ENCODE assay signal across 10 cellular contexts in the genomic region with DNA sequence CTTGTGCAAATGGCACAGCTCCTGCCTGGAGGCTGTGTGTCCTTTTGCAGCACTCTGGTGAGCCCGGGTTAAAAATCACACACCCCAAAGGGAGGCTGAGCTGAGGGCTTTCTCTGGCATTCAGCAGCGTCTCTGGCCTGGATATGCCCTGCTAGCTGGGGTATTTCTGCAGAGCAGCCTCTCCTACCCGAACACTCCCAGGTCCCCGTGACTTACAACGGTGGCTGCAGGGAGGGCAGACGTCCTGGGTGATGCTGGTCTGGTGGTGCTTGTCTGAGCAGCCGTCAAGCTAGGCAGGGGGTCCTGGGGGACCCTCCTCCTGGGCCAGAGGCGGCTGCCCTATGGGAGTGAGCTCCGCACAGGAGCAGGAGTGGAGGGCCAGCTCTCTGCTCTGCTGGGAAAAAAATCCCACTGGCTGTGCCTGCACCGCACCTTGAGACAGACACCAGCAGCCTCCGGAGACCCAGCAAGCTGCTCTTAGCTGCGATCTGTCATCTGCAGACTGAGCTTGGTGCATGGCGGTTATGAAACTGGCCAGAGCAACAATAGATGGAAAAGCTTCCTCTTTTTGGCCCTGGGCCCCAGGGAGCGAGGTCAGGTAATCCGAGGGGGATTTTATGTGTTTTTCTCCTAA. TPM values are rescaled to one million over a fixed set of nuclear protein-coding genes. Genes with fewer than 3 reads are reported as not detected.
DNase-seq lines count a peak whose midpoint lies in the region; ATAC-seq, FAIRE-seq and TF ChIP-seq lines count a peak whose summit lies in the region.
"Had no signal": no experiment of that assay in that cellular context is flagged by ENCODE, and none has a peak within 500 bp of the region (broad histone marks: within the 10 kb centered on the region; RNA-seq: fewer than 3 reads in every experiment).

No MANE protein-coding gene starts in this region.

- BruUV-seq in K562 (replicated peaks; lab: Mats Ljungman, UMichigan): no TSS peak

- intact Hi-C loops in K562 (cut with micrococcal nuclease): no loop called here

- H3K4me3 Mint-ChIP-seq in IgD-negative memory B cell: peak overlapping the region; percentile 67 to 90 (median 80)
- peak overlapping the region; percentile 10 for H3K4me3 Mint-ChIP-seq in stimulated activated effector memory CD8-positive, alpha-beta T cell treated with anti-CD3 and anti-CD28 coated beads, Interleukin-12 subunit alpha, Interleukin-12 subunit beta, amount 100 ng/mL, for 72 hours

- CTCF ChIA-PET in K562 (lab: Yijun Ruan, JAX; ENCODE audit: low intra/inter-chr PET ratio): no interaction called here

- H3K4me2 ChIP-seq in K562 (ENCODE audit: insufficient read depth, low read length): no peak overlapping the region

- H3K27me3 ChIP-seq in K562 (ENCODE audit: control insufficient read depth in 2 of 2, insufficient read depth in 2 of 2, low read length in 2 of 2): no peaks in the 10 kb centered on the region
- no peaks in the 10 kb centered on the region for H3K27me3 ChIP-seq in effector memory CD4-positive, alpha-beta T cell (replicated peaks; ENCODE audit: control insufficient read depth, insufficient read depth, low read length, poor library complexity, severe bottlenecking)
- H3K27me3 ChIP-seq: SJSA1 had no signal

- H3K9me3 ChIP-seq in K562 (replicated peaks; ENCODE audit: control insufficient read depth, insufficient read depth, low read depth, low read length): no peaks in the 10 kb centered on the region
- H3K9me3 ChIP-seq in effector memory CD4-positive, alpha-beta T cell (ENCODE audit: control insufficient read depth, low read length): peaks cover 6% of the 10 kb centered on the region
- H3K9me3 ChIP-seq: SJSA1 had no signal

- H3K9me3 Mint-ChIP-seq in IgD-negative memory B cell: no peaks in the 10 kb centered on the region
- H3K9me3 Mint-ChIP-seq in stimulated activated effector memory CD8-positive, alpha-beta T cell treated with anti-CD3 and anti-CD28 coated beads, Interleukin-12 subunit alpha, Interleukin-12 subunit beta, amount 100 ng/mL, for 72 hours: peaks cover 6% of the 10 kb centered on the region

- H3K4me3 ChIP-seq in K562: no peak overlapping the region
- no peak overlapping the region for H3K4me3 ChIP-seq in effector memory CD4-positive, alpha-beta T cell (ENCODE audit: insufficient read depth, low read depth, low read length, poor library complexity, severe bottlenecking)
- H3K4me3 ChIP-seq: SJSA1 had no signal

- H3K4me1 ChIP-seq in K562 (replicated peaks in 1 of 2; ENCODE audit: control insufficient read depth in 2 of 2, insufficient read depth in 2 of 2, low read length in 2 of 2): peaks cover 0 to 5% of the 10 kb centered on the region in 2 experiments; a peak in 3 of 5 replicates
- peaks cover 6% of the 10 kb centered on the region for H3K4me1 ChIP-seq in effector memory CD4-positive, alpha-beta T cell (ENCODE audit: control insufficient read depth, insufficient read depth, low read length, poor library complexity, severe bottlenecking)
- H3K4me1 ChIP-seq: SJSA1 had no signal

- TF ChIP-seq POLR2A in K562 (conservative IDR thresholded peaks at IDR 0.05): no peak

- H3K36me3 Mint-ChIP-seq in IgD-negative memory B cell: peaks cover 10% of the 10 kb centered on the region
- H3K36me3 Mint-ChIP-seq in stimulated activated effector memory CD8-positive, alpha-beta T cell treated with anti-CD3 and anti-CD28 coated beads, Interleukin-12 subunit alpha, Interleukin-12 subunit beta, amount 100 ng/mL, for 72 hours: peaks cover 78% of the 10 kb centered on the region

- no peaks in the 10 kb centered on the region for H3K27me3 Mint-ChIP-seq in IgD-negative memory B cell

- no peaks in the 10 kb centered on the region for H3K79me2 ChIP-seq in K562 (ENCODE audit: control insufficient read depth, insufficient read depth, low read length)

- TF ChIP-seq EP300 in K562 (IDR thresholded peaks at IDR 0.05; ENCODE audit: low read length): no peak

- TF ChIP-seq RAD21 in K562 (CRISPR knock-in tag; conservative IDR thresholded peaks at IDR 0.05 in 1 of 2, IDR thresholded peaks at IDR 0.05 in 1 of 2): no peak

- DNase-seq in K562 (ENCODE audit: extremely low read depth in 1 of 4, low spot score in 3 of 4) (no peak), cerebellum (ENCODE audit: low spot score) (no peak), COLO668 (lab: John Stamatoyannopoulos, UW; ENCODE audit: unreplicated experiment) (no peak)
- no peak for DNase-seq in stimulated activated effector memory CD8-positive, alpha-beta T cell treated with anti-CD3 and anti-CD28 coated beads, Interleukin-12 subunit alpha, Interleukin-12 subunit beta, amount 100 ng/mL, for 72 hours (ENCODE audit: low spot score in 2 of 2)
- DNase-seq in effector memory CD4-positive, alpha-beta T cell: no peak

- peak overlapping the region in 1 of 2 experiments; percentile 2; a peak in 2 of 4 replicates for H3K9ac ChIP-seq in K562 (ENCODE audit: insufficient read depth in 1 of 2, low read depth in 2 of 2, low read length in 2 of 2)

- peak overlapping the region; percentile 62; the same call in 1 of the 2 replicates for H2AFZ ChIP-seq in K562 (ENCODE audit: low read depth, low read length)

- H3K36me3 ChIP-seq in K562 (ENCODE audit: control insufficient read depth, insufficient read depth, low read length): no peaks in the 10 kb centered on the region
- peaks cover 24% of the 10 kb centered on the region for H3K36me3 ChIP-seq in effector memory CD4-positive, alpha-beta T cell (ENCODE audit: control insufficient read depth, insufficient read depth, low read length)
- H3K36me3 ChIP-seq: SJSA1 had no signal

- peak; percentile 32 for ATAC-seq in GM18508 (IDR thresholded peaks at IDR 0.05; ENCODE audit: insufficient read depth, unreplicated experiment)
- ATAC-seq in GM21619 (IDR thresholded peaks at IDR 0.05; ENCODE audit: unreplicated experiment): peak; percentile 46
- ATAC-seq in K562: peak; percentile 24
- ATAC-seq in stimulated activated effector memory CD8-positive, alpha-beta T cell treated with anti-CD3 and anti-CD28 coated beads, Interleukin-12 subunit alpha, Interleukin-12 subunit beta, amount 100 ng/mL, for 72 hours: peak; percentile 15

- H3K27ac ChIP-seq in K562 (ENCODE audit: extremely low read depth, low read depth, low read length): no peak overlapping the region
- H3K27ac ChIP-seq in effector memory CD4-positive, alpha-beta T cell (ENCODE audit: insufficient read depth, low read length, poor library complexity, severe bottlenecking): no peak overlapping the region
- H3K27ac ChIP-seq: epithelial cell of prostate, SJSA1 had no signal

- H3K4me1 Mint-ChIP-seq in IgD-negative memory B cell: peaks cover 29 to 33% (median 31%) of the 10 kb centered on the region in 3 donors
- peaks cover 47% of the 10 kb centered on the region for H3K4me1 Mint-ChIP-seq in stimulated activated effector memory CD8-positive, alpha-beta T cell treated with anti-CD3 and anti-CD28 coated beads, Interleukin-12 subunit alpha, Interleukin-12 subunit beta, amount 100 ng/mL, for 72 hours

- no peak for FAIRE-seq in K562 (lab: Jason Lieb, UNC)

- no peak for TF ChIP-seq CTCF in K562 (IDR thresholded peaks at IDR 0.05 in 2 of 3, conservative IDR thresholded peaks at IDR 0.05 in 1 of 3; ENCODE audit: insufficient read depth in 2 of 3, low read depth in 1 of 3, low read length in 3 of 3)

- POLR2A ChIA-PET in K562 (lab: Yijun Ruan, JAX): no interaction called here

- no peaks in the 10 kb centered on the region for H4K20me1 ChIP-seq in K562 (replicated peaks; ENCODE audit: control insufficient read depth, insufficient read depth, low read length)

- no peaks in the 10 kb centered on the region for H3K9me1 ChIP-seq in K562 (ENCODE audit: control insufficient read depth, insufficient read depth, low read length)

- WGBS in K562 (ENCODE audit: insufficient coverage, low coverage, missing lambda C conversion rate): 16% methylated on average over 10 of the region's 15 CpGs

- peak overlapping the region; percentile 89 to 93 (median 91) for H3K27ac Mint-ChIP-seq in IgD-negative memory B cell
- peak overlapping the region; percentile 65 for H3K27ac Mint-ChIP-seq in stimulated activated effector memory CD8-positive, alpha-beta T cell treated with anti-CD3 and anti-CD28 coated beads, Interleukin-12 subunit alpha, Interleukin-12 subunit beta, amount 100 ng/mL, for 72 hours

- in situ Hi-C loops in K562 (cut with MboI): no loop called here

RNA-seq across cellular contexts. Expression of gene ASMTL, which starts 41.3 kb away (rescaled TPM):
- polyA plus RNA-seq in IgD-negative memory B cell: 50.1 TPM
- total RNA-seq in K562 (2011; cell fraction: chromatin; rRNA removed; ENCODE audit: low replicate concordance): 21.1 and 30.0 TPM in 2 replicates
- 19.0 and 21.1 TPM in 2 replicates for total RNA-seq in K562 (2011; cell fraction: nucleolus; rRNA removed)
- 16.6 and 25.3 TPM in 2 replicates for total RNA-seq in K562 (2011; cell fraction: nucleoplasm; rRNA removed)
- 11.8 and 12.2 TPM in 2 replicates for total RNA-seq in K562 (2014; rRNA removed)
- total RNA-seq in K562 (2014; rRNA removed; fragmentation: Illumina TruSeq; extraction: Trizol): 3.9 and 4.4 TPM in 2 replicates
- 7.1 and 8.2 TPM in 2 replicates for total RNA-seq in K562 (2015; rRNA removed; fragmentation: Illumina TruSeq; extraction: Trizol)
- total RNA-seq in K562 (2021): 18.0 and 20.6 TPM in 2 replicates
- polyA plus RNA-seq in K562 (2011; rRNA removed): 7.8 and 13.9 TPM in 2 replicates
- 11.3 and 16.3 TPM in 2 replicates for polyA plus RNA-seq in K562 (2011; cell fraction: cytosol; rRNA removed)
- polyA plus RNA-seq in K562 (2011; cell fraction: nucleus; rRNA removed): 15.2 and 17.1 TPM in 2 replicates
- polyA plus RNA-seq in K562 (2012): 12.1 and 26.9 TPM in 2 replicates
- polyA plus RNA-seq in K562 (2014; fragmentation: Illumina TruSeq; extraction: Trizol): 7.6 and 11.9 TPM in 2 replicates
- 1 to 10 TPM in 1 of 2 experiments, under 1 TPM in 1; 0.56 to 1.2 TPM for polyA plus RNA-seq in K562 (2014; fragmentation: Nextera tagmentation; extraction: Ambion mirVana)
- polyA plus RNA-seq in K562 (2014; rRNA removed): 17.1 and 20.3 TPM in 2 replicates
- 5.0 and 5.6 TPM in 2 replicates for polyA minus RNA-seq in K562 (2011; rRNA and poly(A)+ RNA removed)
- 6.2 and 11.7 TPM in 2 replicates for polyA minus RNA-seq in K562 (2011; cell fraction: cytosol; rRNA and poly(A)+ RNA removed)
- 5.3 and 7.9 TPM in 2 replicates for polyA minus RNA-seq in K562 (2011; cell fraction: nucleus; rRNA and poly(A)+ RNA removed)
- total RNA-seq in cerebellum: 9.0 TPM

RNA-seq across cellular contexts. Expression of gene P2RY8, which starts 43.0 kb away (rescaled TPM):
- 206 TPM for polyA plus RNA-seq in IgD-negative memory B cell
- 0.12 TPM in 1 of 2 replicates, not detected in the other for total RNA-seq in K562 (2011; cell fraction: chromatin; rRNA removed; ENCODE audit: low replicate concordance)
- 0.50 TPM in 1 of 2 replicates, not detected in the other for total RNA-seq in K562 (2011; cell fraction: nucleolus; rRNA removed)
- total RNA-seq in K562 (2011; cell fraction: nucleoplasm; rRNA removed): not detected in 2 replicates
- total RNA-seq in K562 (2014; rRNA removed): 0.08 and 0.09 TPM in 2 replicates
- 0.03 and 0.04 TPM in 2 replicates for total RNA-seq in K562 (2014; rRNA removed; fragmentation: Illumina TruSeq; extraction: Trizol)
- total RNA-seq in K562 (2015; rRNA removed; fragmentation: Illumina TruSeq; extraction: Trizol): 0.57 and 0.69 TPM in 2 replicates
- total RNA-seq in K562 (2021): 0.31 and 0.72 TPM in 2 replicates
- not detected in 2 replicates for polyA plus RNA-seq in K562 (2011; rRNA removed)
- 0.03 and 0.06 TPM in 2 replicates for polyA plus RNA-seq in K562 (2011; cell fraction: cytosol; rRNA removed)
- polyA plus RNA-seq in K562 (2011; cell fraction: nucleus; rRNA removed): 0.06 TPM in 1 of 2 replicates, not detected in the other
- polyA plus RNA-seq in K562 (2012): 0.65 and 4.6 TPM in 2 replicates
- 0.07 and 0.14 TPM in 2 replicates for polyA plus RNA-seq in K562 (2014; fragmentation: Illumina TruSeq; extraction: Trizol)
- not detected for polyA plus RNA-seq in K562 (2014; fragmentation: Nextera tagmentation; extraction: Ambion mirVana)
- polyA plus RNA-seq in K562 (2014; rRNA removed): 0.04 and 0.07 TPM in 2 replicates
- not detected in 2 replicates for polyA minus RNA-seq in K562 (2011; rRNA and poly(A)+ RNA removed)
- not detected in 2 replicates for polyA minus RNA-seq in K562 (2011; cell fraction: cytosol; rRNA and poly(A)+ RNA removed)
- polyA minus RNA-seq in K562 (2011; cell fraction: nucleus; rRNA and poly(A)+ RNA removed): not detected in 2 replicates
- 0.09 TPM for total RNA-seq in cerebellum
- total RNA-seq: SJSA1 had no signal
